In the genomic region with DNA sequence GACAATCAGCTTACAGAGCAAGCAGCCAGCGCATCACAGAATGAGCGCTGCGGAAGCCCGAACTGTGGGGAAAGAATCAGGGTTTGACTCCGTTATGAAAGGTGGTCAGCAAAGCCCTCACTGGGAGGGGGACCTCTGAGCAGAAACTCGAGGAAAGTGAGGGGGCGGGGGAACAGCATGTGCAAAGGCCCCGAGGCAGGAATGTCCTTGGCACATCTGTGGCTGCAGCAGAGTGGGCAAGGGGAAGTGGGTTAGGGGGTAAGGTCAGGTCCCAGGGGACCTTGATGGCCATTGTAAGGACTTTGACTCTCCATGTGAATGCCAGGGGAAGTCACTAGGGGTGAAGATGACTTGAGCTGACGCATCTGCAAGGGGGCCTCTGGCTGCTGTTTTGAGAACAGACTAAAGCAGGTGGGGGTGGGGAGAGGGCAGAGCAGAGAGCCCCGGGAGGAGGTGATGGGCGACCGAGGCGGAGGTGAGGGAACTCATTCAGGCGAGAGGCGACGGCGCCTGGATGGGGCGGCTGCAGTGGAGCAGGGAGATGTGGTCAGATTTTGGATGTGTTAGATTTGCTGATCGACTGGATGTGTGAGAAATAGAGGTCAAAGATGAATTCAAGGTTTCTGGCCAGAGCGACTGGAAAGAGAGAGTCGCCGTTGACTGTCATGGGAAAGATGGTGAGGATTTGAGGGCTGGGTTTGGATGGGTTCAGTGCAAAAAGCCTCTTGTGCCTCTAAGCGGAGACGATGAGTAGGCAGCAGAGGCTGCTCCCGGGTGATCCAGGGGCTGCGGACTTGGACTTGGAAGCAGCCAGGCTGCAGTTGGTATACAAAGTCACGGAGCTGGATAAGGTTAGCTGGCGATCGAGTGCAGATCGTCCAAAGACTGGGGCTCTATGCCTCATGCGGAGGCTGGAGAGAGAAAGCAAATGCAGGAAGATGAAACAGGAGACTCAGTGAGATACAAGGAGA, we compare ENCODE assay signal across 23 cellular contexts.
"Had no signal": no experiment of that assay in that cellular context is flagged by ENCODE, and none has a peak within 500 bp of the region (broad histone marks: within the 10 kb centered on the region; RNA-seq: fewer than 3 reads in every experiment).

No MANE protein-coding gene starts in this region.

- H3K36me3 Mint-ChIP-seq: activated CD8-positive, alpha-beta memory T cell treated with anti-CD3 and anti-CD28 coated beads, Interleukin-2, amount 10 ng/mL, durations not matched to agents 7 days and 5 days; activated naive CD8-positive, alpha-beta T cell; stimulated activated effector memory CD8-positive, alpha-beta T cell treated with anti-CD3 and anti-CD28 coated beads, Interleukin-12 subunit alpha, Interleukin-12 subunit beta, amount 100 ng/mL, for 72 hours had no signal

- H3K4me3 ChIP-seq: coronary artery, dorsolateral prefrontal cortex, gastrocnemius medialis, hepatocyte, mucosa of descending colon, thoracic aorta had no signal

- H3K27ac Mint-ChIP-seq: activated B cell treated with CpG ODN at 0.5 μM for 24 hours; activated CD8-positive, alpha-beta memory T cell treated with anti-CD3 and anti-CD28 coated beads, Interleukin-2, amount 10 ng/mL, durations not matched to agents 7 days and 5 days; activated CD8-positive, alpha-beta T cell treated with anti-CD3 and anti-CD28 coated beads, Interleukin-2, amount 10 ng/mL, durations not matched to agents 7 days and 5 days; activated naive CD8-positive, alpha-beta T cell; stimulated activated effector memory CD8-positive, alpha-beta T cell treated with anti-CD3 and anti-CD28 coated beads, Interleukin-12 subunit alpha, Interleukin-12 subunit beta, amount 100 ng/mL, for 72 hours; stimulated activated naive CD8-positive, alpha-beta T cell treated with anti-CD3 and anti-CD28 coated beads, Interleukin-15, Interleukin-2, amounts not matched to agents 100 ng/mL and 50 ng/mL, for 24 hours; T-helper 17 cell had no signal

- DNase-seq: activated B cell treated with CpG ODN at 0.5 μM for 24 hours; activated CD4-positive, alpha-beta T cell treated with anti-CD3 and anti-CD28 coated beads, Interleukin-2, amount 50 U/mL, for 1 hour; activated CD8-positive, alpha-beta memory T cell treated with anti-CD3 and anti-CD28 coated beads, Interleukin-2, amount 10 ng/mL, durations not matched to agents 7 days and 5 days; activated CD8-positive, alpha-beta T cell treated with anti-CD3 and anti-CD28 coated beads, Interleukin-2, amount 10 ng/mL, durations not matched to agents 7 days and 5 days; activated effector memory CD4-positive, alpha-beta T cell treated with Interleukin-2 at 50 U/mL for 16 hours; activated naive CD4-positive, alpha-beta T cell treated with Interleukin-2 at 50 U/mL for 16 hours; anterior cingulate cortex; cerebellar nuclear complex; dorsolateral prefrontal cortex; effector memory CD4-positive, alpha-beta T cell; gastrocnemius medialis; left cardiac atrium; left ventricle myocardium superior; mucosa of descending colon; stimulated activated CD4-positive, alpha-beta T cell treated with anti-CD3 and anti-CD28 coated beads, Interleukin-4, amount 100 ng/mL, for 24 hours; T-helper 17 cell; T1000 had no signal

- H3K9me3 ChIP-seq: gastrocnemius medialis, mucosa of descending colon, thoracic aorta had no signal

- H3K9me3 Mint-ChIP-seq: activated B cell treated with CpG ODN at 0.5 μM for 24 hours; stimulated activated effector memory CD8-positive, alpha-beta T cell treated with anti-CD3 and anti-CD28 coated beads, Interleukin-12 subunit alpha, Interleukin-12 subunit beta, amount 100 ng/mL, for 72 hours; stimulated activated naive CD8-positive, alpha-beta T cell treated with anti-CD3 and anti-CD28 coated beads, Interleukin-15, Interleukin-2, amounts not matched to agents 100 ng/mL and 50 ng/mL, for 24 hours had no signal

- H3K79me2 ChIP-seq: hepatocyte had no signal

- H3K4me1 Mint-ChIP-seq: activated B cell treated with CpG ODN at 0.5 μM for 24 hours; activated CD8-positive, alpha-beta memory T cell treated with anti-CD3 and anti-CD28 coated beads, Interleukin-2, amount 10 ng/mL, durations not matched to agents 7 days and 5 days had no signal

- H3K4me2 ChIP-seq: hepatocyte had no signal

- H3K36me3 ChIP-seq: gastrocnemius medialis, thoracic aorta had no signal

- H3K27ac ChIP-seq: coronary artery, dorsolateral prefrontal cortex, gastrocnemius medialis, hepatocyte, thoracic aorta had no signal

- ATAC-seq: activated CD8-positive, alpha-beta memory T cell treated with anti-CD3 and anti-CD28 coated beads, Interleukin-2, amount 10 ng/mL, durations not matched to agents 7 days and 5 days; activated CD8-positive, alpha-beta T cell treated with anti-CD3 and anti-CD28 coated beads, Interleukin-2, amount 10 ng/mL, durations not matched to agents 7 days and 5 days; gastrocnemius medialis; left cardiac atrium; left ventricle myocardium superior; mucosa of descending colon; stimulated activated effector memory CD8-positive, alpha-beta T cell treated with anti-CD3 and anti-CD28 coated beads, Interleukin-12 subunit alpha, Interleukin-12 subunit beta, amount 100 ng/mL, for 72 hours; T-helper 17 cell had no signal

- H3K4me3 Mint-ChIP-seq: activated B cell treated with CpG ODN at 0.5 μM for 24 hours; activated CD8-positive, alpha-beta memory T cell treated with anti-CD3 and anti-CD28 coated beads, Interleukin-2, amount 10 ng/mL, durations not matched to agents 7 days and 5 days; activated CD8-positive, alpha-beta T cell treated with anti-CD3 and anti-CD28 coated beads, Interleukin-2, amount 10 ng/mL, durations not matched to agents 7 days and 5 days; activated naive CD8-positive, alpha-beta T cell; stimulated activated effector memory CD8-positive, alpha-beta T cell treated with anti-CD3 and anti-CD28 coated beads, Interleukin-12 subunit alpha, Interleukin-12 subunit beta, amount 100 ng/mL, for 72 hours; stimulated activated naive CD8-positive, alpha-beta T cell treated with anti-CD3 and anti-CD28 coated beads, Interleukin-15, Interleukin-2, amounts not matched to agents 100 ng/mL and 50 ng/mL, for 24 hours; T-helper 17 cell had no signal

- H2AFZ ChIP-seq: hepatocyte had no signal

- H3K4me1 ChIP-seq: gastrocnemius medialis had no signal
